11 cellular contexts compared by ENCODE assay signal in the genomic region with DNA sequence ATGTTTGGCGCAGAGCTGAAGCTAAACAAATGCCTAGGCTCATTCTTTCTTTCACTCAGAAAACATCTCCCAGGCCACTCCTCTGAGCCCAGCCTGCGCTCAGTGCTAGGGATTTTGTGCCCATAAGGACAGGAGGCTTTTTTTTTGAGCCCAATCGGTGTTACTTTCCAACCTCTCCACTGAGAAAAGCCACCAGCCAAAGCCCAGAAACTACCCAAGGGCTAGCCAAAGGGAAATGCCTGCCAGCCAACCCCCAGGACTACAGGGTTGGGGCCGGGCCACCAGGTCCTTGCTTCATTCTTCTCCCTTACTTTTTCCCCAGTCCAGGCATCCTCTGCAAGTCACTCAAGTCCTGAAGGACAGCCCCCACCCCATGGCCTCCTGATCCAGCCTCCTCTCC.
DNase-seq lines count a peak whose midpoint lies in the region; ATAC-seq and TF ChIP-seq lines count a peak whose summit lies in the region.
"Had no signal": no experiment of that assay in that cellular context is flagged by ENCODE, and none has a peak within 500 bp of the region (broad histone marks: within the 10 kb centered on the region; RNA-seq: fewer than 3 reads in every experiment).

No MANE protein-coding gene starts in this region.

- peaks cover 47% of the 10 kb centered on the region for H3K4me1 Mint-ChIP-seq in activated B cell treated with CpG ODN at 0.5 μM for 24 hours
- H3K4me1 Mint-ChIP-seq in naive B cell = peaks cover 39 to 69% (median 50%) of the 10 kb centered on the region in 3 donors
- no peaks in the 10 kb centered on the region for H3K4me1 Mint-ChIP-seq in chondrocyte (ENCODE audit: low read depth)

- H3K4me3 Mint-ChIP-seq in activated B cell treated with CpG ODN at 0.5 μM for 24 hours (no peak overlapping the region), naive B cell (peak overlapping the region in 2 of 8 donors; percentile 10 to 33), chondrocyte (ENCODE audit: unreplicated experiment) (no peak overlapping the region)
- H3K4me3 Mint-ChIP-seq: CD4-positive, alpha-beta T cell had no signal

- H3K27ac Mint-ChIP-seq in activated B cell treated with CpG ODN at 0.5 μM for 24 hours (peak overlapping the region; percentile 50), naive B cell (peak overlapping the region; percentile 13 to 96 (median 92)), chondrocyte (ENCODE audit: unreplicated experiment) (no peak overlapping the region)
- H3K27ac Mint-ChIP-seq: CD4-positive, alpha-beta T cell had no signal

- no peak for ATAC-seq in activated B cell treated with CpG ODN at 0.5 μM for 24 hours (ENCODE audit: low read depth)
- no peak for ATAC-seq in naive B cell (ENCODE audit: low read depth in 2 of 2)

- DNase-seq in activated B cell treated with CpG ODN at 0.5 μM for 24 hours = no peak
- peak; percentile 35 for DNase-seq in islet precursor cell
- DNase-seq in naive B cell = no peak
- no peak for DNase-seq in chondrocyte (ENCODE audit: low spot score)
- no peak for DNase-seq in activated effector memory CD4-positive, alpha-beta T cell treated with Interleukin-2 at 50 U/mL for 16 hours
- DNase-seq in stimulated activated CD4-positive, alpha-beta T cell treated with anti-CD3 and anti-CD28 coated beads, Interleukin-2, amount 100 ng/mL, for 48 hours = no peak
- DNase-seq: ACHN, Caco-2, GM23248, HCEC 1CT had no signal

- CTCF ChIA-PET in activated B cell treated with CpG ODN at 0.5 μM for 24 hours (lab: Charles Lee) = interaction anchor here (0.8 kb wide), 1 partner anchor 26 kb away, joined by 4 read pairs; no protein-coding TSS in a partner anchor

- H3K9me3 Mint-ChIP-seq in activated B cell treated with CpG ODN at 0.5 μM for 24 hours = no peaks in the 10 kb centered on the region
- no peaks in the 10 kb centered on the region for H3K9me3 Mint-ChIP-seq in naive B cell
- no peaks in the 10 kb centered on the region for H3K9me3 Mint-ChIP-seq in chondrocyte (ENCODE audit: low read depth)
- H3K9me3 Mint-ChIP-seq: CD4-positive, alpha-beta T cell had no signal

- H3K36me3 Mint-ChIP-seq in activated B cell treated with CpG ODN at 0.5 μM for 24 hours (ENCODE audit: low read depth) (peaks cover 93% of the 10 kb centered on the region), naive B cell (peaks cover 20 to 53% of the 10 kb centered on the region in 2 donors), chondrocyte (ENCODE audit: low read depth) (no peaks in the 10 kb centered on the region)

- TF ChIP-seq CTCF in activated B cell treated with CpG ODN at 0.5 μM for 24 hours (IDR thresholded peaks at IDR 0.05) (no peak), chondrocyte (IDR thresholded peaks at IDR 0.05) (no peak)

- intact Hi-C loops in activated B cell treated with CpG ODN at 0.5 μM for 24 hours (cut with micrococcal nuclease) = no loop called here

- H3K27me3 Mint-ChIP-seq in activated B cell treated with CpG ODN at 0.5 μM for 24 hours (no peaks in the 10 kb centered on the region), naive B cell (no peaks in the 10 kb centered on the region), chondrocyte (ENCODE audit: low read depth) (peaks cover 77% of the 10 kb centered on the region)

- POLR2A ChIA-PET in activated B cell treated with CpG ODN at 0.5 μM for 24 hours (lab: Charles Lee) = interaction anchor here (0.5 kb wide), 1 partner anchor 135 kb away, joined by 7 read pairs; the partner anchor contains the start of gene PAX5
